ENCODE assay signal across 8 cellular contexts in the genomic region with DNA sequence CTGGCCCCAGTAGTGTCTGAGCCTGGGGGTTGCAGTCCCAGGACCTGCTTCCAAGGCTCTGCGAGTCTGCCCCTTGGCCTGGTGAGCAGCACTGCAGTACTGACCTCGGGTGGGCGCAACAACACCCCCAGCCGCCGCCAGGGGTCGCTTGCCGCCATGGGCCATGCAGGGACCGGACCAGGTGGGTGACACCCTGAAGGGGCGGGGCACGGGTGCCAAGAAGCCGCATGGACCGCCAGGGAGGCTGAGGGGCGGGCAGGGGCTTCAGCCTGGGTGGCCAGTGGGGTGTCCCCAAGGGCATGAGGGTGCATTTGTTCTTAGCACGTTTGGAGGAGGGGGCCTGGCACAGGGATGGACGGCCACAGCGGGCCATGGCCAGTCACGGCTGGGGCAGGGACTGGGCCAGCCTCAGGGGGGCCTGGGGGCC. TPM values are rescaled to one million over a fixed set of nuclear protein-coding genes. Genes with fewer than 3 reads are reported as not detected.
A peak's percentile ranks its signal among the peaks of the same experiment; 100 is the strongest.
DNase-seq lines count a peak whose midpoint lies in the region; ATAC-seq and TF ChIP-seq lines count a peak whose summit lies in the region.

No MANE protein-coding gene starts in this region.

- no peaks in the 10 kb centered on the region for H3K27me3 ChIP-seq in RWPE2 (ENCODE audit: insufficient read depth, poor library complexity, severe bottlenecking)

- no peaks in the 10 kb centered on the region for H3K4me1 ChIP-seq in RWPE2 (ENCODE audit: insufficient read depth, poor library complexity, severe bottlenecking)

- H3K4me3 ChIP-seq in GM12875 (ENCODE audit: low read depth, low read length), result no peak overlapping the region
- H3K4me3 ChIP-seq in RWPE2 (ENCODE audit: severe bottlenecking), result no peak overlapping the region

- DNase-seq in HT1080 (ENCODE audit: low read depth) (peak; percentile 71), RWPE2 (ENCODE audit: low spot score) (no peak), head of caudate nucleus (peak; percentile 38 to 87 (median 70)), renal cortical epithelial cell (ENCODE audit: low read depth) (peak; percentile 23)
- peak; percentile 92 for DNase-seq in activated effector memory CD4-positive, alpha-beta T cell treated with anti-CD3 and anti-CD28 coated beads, Interleukin-2, amount 50 U/mL, for 16 hours

- H3K9me3 ChIP-seq in RWPE2 (ENCODE audit: severe bottlenecking), result no peaks in the 10 kb centered on the region

- intact Hi-C loops in head of caudate nucleus (cut with DNase I), result loop anchor here (5.0 kb wide), 1 partner anchor 66 kb away; no protein-coding TSS in a partner anchor

- TF ChIP-seq CTCF in GM12875 (IDR thresholded peaks at IDR 0.05; ENCODE audit: borderline replicate concordance, insufficient read depth, low read depth, low read length) (peak; percentile 90), RWPE2 (IDR thresholded peaks at IDR 0.05; ENCODE audit: poor library complexity, severe bottlenecking) (peak; percentile 82)

- peaks cover 26% of the 10 kb centered on the region for H3K36me3 ChIP-seq in RWPE2 (ENCODE audit: low read depth)

- no peak overlapping the region for H3K27ac ChIP-seq in RWPE2 (ENCODE audit: poor library complexity, severe bottlenecking)

- peak; percentile 63 for ATAC-seq in RWPE2 (ENCODE audit: low read depth)
- ATAC-seq in GM18519 (IDR thresholded peaks at IDR 0.05; ENCODE audit: low FRiP score, unreplicated experiment), result no peak
- ATAC-seq in GM18520 (IDR thresholded peaks at IDR 0.05; ENCODE audit: unreplicated experiment), result no peak

RNA-seq across cellular contexts. Expression of a gene that starts 25.0 kb away (rescaled TPM):
- total RNA-seq in HT1080 (2014; rRNA removed; shearing (Covaris generic)), result 51.0 and 77.7 TPM in 2 replicates
- 86.4 and 96.4 TPM in 2 replicates for polyA plus RNA-seq in HT1080 (2015; cell fraction: cytosol; rRNA removed)
- 184 and 187 TPM in 2 replicates for polyA plus RNA-seq in HT1080 (2015; cell fraction: nucleus; rRNA removed)
- 5.4 and 7.6 TPM in 2 replicates for total RNA-seq in renal cortical epithelial cell

RNA-seq across cellular contexts. Expression of a gene that starts 25.2 kb away (rescaled TPM):
- 40.1 and 41.7 TPM in 2 replicates for total RNA-seq in HT1080 (2014; rRNA removed; shearing (Covaris generic))
- 41.3 and 44.3 TPM in 2 replicates for polyA plus RNA-seq in HT1080 (2015; cell fraction: cytosol; rRNA removed)
- 60.7 and 65.3 TPM in 2 replicates for polyA plus RNA-seq in HT1080 (2015; cell fraction: nucleus; rRNA removed)
- total RNA-seq in renal cortical epithelial cell, result 60.8 and 88.7 TPM in 2 replicates

RNA-seq across cellular contexts. Expression of a gene that starts 34.2 kb away (rescaled TPM):
- 139 and 142 TPM in 2 replicates for total RNA-seq in HT1080 (2014; rRNA removed; shearing (Covaris generic))
- polyA plus RNA-seq in HT1080 (2015; cell fraction: cytosol; rRNA removed), result 92.3 and 94.6 TPM in 2 replicates
- polyA plus RNA-seq in HT1080 (2015; cell fraction: nucleus; rRNA removed), result 66.6 and 68.4 TPM in 2 replicates
- total RNA-seq in renal cortical epithelial cell, result 51.9 and 106 TPM in 2 replicates

RNA-seq across cellular contexts. Expression of a gene that starts 46.8 kb away (rescaled TPM):
- total RNA-seq in HT1080 (2014; rRNA removed; shearing (Covaris generic)), result 1.6 and 2.0 TPM in 2 replicates
- 1.9 and 2.6 TPM in 2 replicates for polyA plus RNA-seq in HT1080 (2015; cell fraction: cytosol; rRNA removed)
- 6.2 and 11.3 TPM in 2 replicates for polyA plus RNA-seq in HT1080 (2015; cell fraction: nucleus; rRNA removed)
- total RNA-seq in renal cortical epithelial cell, result 1.4 and 3.7 TPM in 2 replicates
